In the genomic region with DNA sequence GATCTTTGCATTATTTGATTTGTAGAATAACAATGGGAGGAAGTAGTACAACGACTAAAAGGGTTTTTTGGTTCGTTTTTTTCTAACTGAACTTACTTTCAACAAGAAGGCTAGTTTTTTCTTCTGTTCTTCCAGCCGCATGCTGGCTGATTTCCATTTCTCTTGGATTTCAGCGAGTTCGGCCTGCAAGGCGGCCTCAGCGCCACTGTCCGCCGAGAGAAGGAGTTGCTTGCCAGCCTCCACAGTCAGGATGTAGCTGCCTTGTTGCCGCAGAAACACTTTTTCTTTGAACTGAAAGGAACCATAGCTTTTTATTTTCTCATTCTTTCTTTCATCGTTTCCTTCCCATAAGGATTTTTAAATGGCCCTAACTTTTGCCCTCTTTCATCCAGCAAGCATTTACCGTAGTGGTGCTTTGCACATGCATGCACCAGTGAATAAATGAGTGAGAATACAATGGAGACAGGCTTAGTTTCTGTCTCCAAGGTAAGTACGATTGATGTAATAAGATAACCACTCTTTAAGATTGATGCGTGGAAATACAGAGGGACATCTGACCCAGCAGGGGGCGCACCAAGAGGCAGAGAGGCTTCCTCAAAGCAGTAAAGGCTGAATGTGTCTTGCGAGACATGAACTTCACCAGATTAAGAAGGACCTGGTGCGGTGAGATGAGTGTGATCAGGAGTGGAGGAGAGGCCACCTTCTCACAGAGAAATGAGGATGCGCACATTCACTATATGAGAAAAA, we compare ENCODE assay signal across 9 cellular contexts.
A peak's percentile ranks its signal among the peaks of the same experiment; 100 is the strongest.
DNase-seq lines count a peak whose midpoint lies in the region; ATAC-seq and TF ChIP-seq lines count a peak whose summit lies in the region.
"Had no signal": no experiment of that assay in that cellular context is flagged by ENCODE, and none has a peak within 500 bp of the region (broad histone marks: within the 10 kb centered on the region; RNA-seq: fewer than 3 reads in every experiment).

No MANE protein-coding gene starts in this region.

- ATAC-seq in thoracic aorta (ENCODE audit: insufficient number of reproducible peaks, low FRiP score, low read depth) (no peak), HG03432 (IDR thresholded peaks at IDR 0.05; ENCODE audit: unreplicated experiment) (no peak), GM18907 (IDR thresholded peaks at IDR 0.05; ENCODE audit: unreplicated experiment) (no peak), GM18861 (IDR thresholded peaks at IDR 0.05; ENCODE audit: unreplicated experiment) (no peak)

- H3K36me3 ChIP-seq in ascending aorta (peaks cover 59 to 61% of the 10 kb centered on the region in 2 donors), liver (ENCODE audit: control insufficient read depth in 4 of 4, insufficient read depth in 3 of 4, low read depth in 1 of 4, low read length in 3 of 4) (peaks cover 5 to 79% (median 59%) of the 10 kb centered on the region in 4 donors), thoracic aorta (peaks cover 34% of the 10 kb centered on the region)

- no peak overlapping the region for H3K9ac ChIP-seq in liver (ENCODE audit: low read depth in 1 of 2, low read length in 2 of 2)

- intact Hi-C loops in ascending aorta (cut with DNase I): loop anchor here (5.0 kb wide), 1 partner anchor 56 kb away; no protein-coding TSS in a partner anchor

- peak; percentile 37 for DNase-seq in EH (ENCODE audit: low read depth)
- peak; percentile 19 for DNase-seq in NCI-H69 (lab: John Stamatoyannopoulos, UW)
- DNase-seq in ascending aorta (ENCODE audit: low spot score in 2 of 2): no peak
- no peak for DNase-seq in thoracic aorta (ENCODE audit: low spot score)
- DNase-seq: naive B cell had no signal

- H3K27me3 ChIP-seq in ascending aorta (no peaks in the 10 kb centered on the region), liver (ENCODE audit: control insufficient read depth in 4 of 4, insufficient read depth in 4 of 4, low read length in 3 of 4) (no peaks in the 10 kb centered on the region), thoracic aorta (replicated peaks; ENCODE audit: insufficient read depth) (no peaks in the 10 kb centered on the region)

- TF ChIP-seq CTCF in ascending aorta (IDR thresholded peaks at IDR 0.05) (peak in 2 of 3 experiments; percentile 23 to 40), liver (IDR thresholded peaks at IDR 0.05; ENCODE audit: low read depth, low read length, missing input control) (peak; percentile 28), thoracic aorta (IDR thresholded peaks at IDR 0.05) (peak; percentile 26)

- WGBS in liver: 90% methylated on average over 18 of the region's 18 CpGs

- H3K4me1 ChIP-seq in ascending aorta (peaks cover 0 to 6% of the 10 kb centered on the region in 2 donors), liver (ENCODE audit: control insufficient read depth in 4 of 4, insufficient read depth in 4 of 4, low read length in 3 of 4) (no peaks in the 10 kb centered on the region), thoracic aorta (ENCODE audit: control insufficient read depth in 1 of 2, low read depth in 2 of 2) (peaks cover 15 to 32% of the 10 kb centered on the region in 2 donors)

- peak; percentile 35 to 57 for TF ChIP-seq RAD21 in liver (IDR thresholded peaks at IDR 0.05)

- H3K4me3 ChIP-seq in ascending aorta (no peak overlapping the region), liver (ENCODE audit: low read depth in 1 of 3, low read length in 3 of 3) (no peak overlapping the region), thoracic aorta (no peak overlapping the region)

- H3K9me3 ChIP-seq in ascending aorta (no peaks in the 10 kb centered on the region), liver (ENCODE audit: control insufficient read depth in 4 of 4, low read length in 3 of 4) (no peaks in the 10 kb centered on the region), thoracic aorta (no peaks in the 10 kb centered on the region)

- H3K27ac ChIP-seq in ascending aorta (peak overlapping the region; percentile 29 to 47), liver (ENCODE audit: low read depth in 1 of 2, low read length in 2 of 2) (no peak overlapping the region), thoracic aorta (peak overlapping the region; percentile 22 to 40)

TF ChIP-seq in liver, 16 proteins besides CTCF, POLR2A, EP300 and RAD21:
- TF ChIP-seq TAF1 (conservative IDR thresholded peaks at IDR 0.05) (no peak), SP1 (IDR thresholded peaks at IDR 0.05) (no peak), YY1 (IDR thresholded peaks at IDR 0.05) (no peak)
- TF ChIP-seq, protein P1, sequence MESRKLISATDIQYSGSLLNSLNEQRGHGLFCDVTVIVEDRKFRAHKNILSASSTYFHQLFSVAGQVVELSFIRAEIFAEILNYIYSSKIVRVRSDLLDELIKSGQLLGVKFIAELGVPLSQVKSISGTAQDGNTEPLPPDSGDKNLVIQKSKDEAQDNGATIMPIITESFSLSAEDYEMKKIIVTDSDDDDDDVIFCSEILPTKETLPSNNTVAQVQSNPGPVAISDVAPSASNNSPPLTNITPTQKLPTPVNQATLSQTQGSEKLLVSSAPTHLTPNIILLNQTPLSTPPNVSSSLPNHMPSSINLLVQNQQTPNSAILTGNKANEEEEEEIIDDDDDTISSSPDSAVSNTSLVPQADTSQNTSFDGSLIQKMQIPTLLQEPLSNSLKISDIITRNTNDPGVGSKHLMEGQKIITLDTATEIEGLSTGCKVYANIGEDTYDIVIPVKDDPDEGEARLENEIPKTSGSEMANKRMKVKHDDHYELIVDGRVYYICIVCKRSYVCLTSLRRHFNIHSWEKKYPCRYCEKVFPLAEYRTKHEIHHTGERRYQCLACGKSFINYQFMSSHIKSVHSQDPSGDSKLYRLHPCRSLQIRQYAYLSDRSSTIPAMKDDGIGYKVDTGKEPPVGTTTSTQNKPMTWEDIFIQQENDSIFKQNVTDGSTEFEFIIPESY (IDR thresholded peaks at IDR 0.05): no peak

Comparison
In these comparisons a context has a peak if more than half of its experiments do, and no peak if none do; other contexts are left out.
1. DNase-seq: peak in EH (single experiment) and NCI-H69 (single experiment); none in ascending aorta (0 of 2) and thoracic aorta (single experiment).
2. H3K27ac ChIP-seq: peak in ascending aorta (2 of 2) and thoracic aorta (2 of 2); none in liver (0 of 2).
3. Peak in every context shown above with its lines, with median percentiles within 50 percentile points of each other: CTCF ChIP-seq.